In the genomic region with DNA sequence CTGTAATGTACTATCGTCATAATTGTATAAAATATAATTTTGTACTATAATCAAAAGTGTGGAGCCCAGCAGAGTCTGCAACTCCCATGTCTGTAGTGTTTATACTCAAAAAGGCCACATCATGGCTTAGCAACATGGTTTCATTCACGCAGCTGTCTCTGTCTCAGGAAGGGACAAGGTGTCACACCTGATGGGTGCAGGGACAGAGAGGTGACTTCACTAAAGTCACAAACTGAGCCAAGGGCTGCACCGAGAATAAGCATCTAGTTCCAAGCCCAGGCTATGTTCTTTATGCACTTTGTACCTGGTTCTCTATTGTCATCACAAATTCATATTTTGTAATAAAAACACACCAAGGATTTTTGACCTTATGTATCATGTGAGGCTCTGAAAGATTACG, we compare ENCODE assay signal across 17 cellular contexts.
DNase-seq lines count a peak whose midpoint lies in the region; ATAC-seq, FAIRE-seq and TF ChIP-seq lines count a peak whose summit lies in the region.
"Had no signal": no experiment of that assay in that cellular context is flagged by ENCODE, and none has a peak within 500 bp of the region (broad histone marks: within the 10 kb centered on the region; RNA-seq: fewer than 3 reads in every experiment).

No MANE protein-coding gene starts in this region.

- no peak overlapping the region for H2AFZ ChIP-seq in GM12878 (ENCODE audit: control insufficient read depth, low read depth, low read length)

- WGBS in GM12878 (ENCODE audit: insufficient coverage, insufficient replicate concordance, low lambda C conversion rate, missing lambda C conversion rate): 17% methylated on average over 4 of the region's 4 CpGs

- H3K36me3 ChIP-seq in GM12878 (ENCODE audit: control insufficient read depth in 2 of 2, insufficient read depth in 2 of 2, low read length in 1 of 2): no peaks in the 10 kb centered on the region
- H3K36me3 ChIP-seq: stomach had no signal

- intact Hi-C loops in GM12878 (cut with micrococcal nuclease; ENCODE audit: unreplicated experiment): no loop called here
- intact Hi-C loops in MCF 10A (cut with micrococcal nuclease): loop anchor here (10.0 kb wide), 1 partner anchor 175 kb away; no protein-coding TSS in a partner anchor
- intact Hi-C loops in activated T-helper 2 cell treated with anti-CD3 and anti-CD28 coated beads, Interferon-gamma antibody, Interleukin-2, Interleukin-4, amounts not matched to agents 10 μg/mL and 5 μg/mL and 100 μg/mL, durations not matched to agents 14 hours and 24 hours and 36 hours (cut with micrococcal nuclease): no loop called here

- no peaks in the 10 kb centered on the region for H3K9me3 Mint-ChIP-seq in MCF 10A (ENCODE audit: unreplicated experiment)
- H3K9me3 Mint-ChIP-seq in activated T-helper 2 cell treated with anti-CD3 and anti-CD28 coated beads, Interferon-gamma antibody, Interleukin-2, Interleukin-4, amounts not matched to agents 10 μg/mL and 5 μg/mL and 100 μg/mL, durations not matched to agents 14 hours and 24 hours and 36 hours: no peaks in the 10 kb centered on the region
- H3K9me3 Mint-ChIP-seq: activated naive CD8-positive, alpha-beta T cell treated with anti-CD3 and anti-CD28 coated beads, Interleukin-2, amount 10 ng/mL, durations not matched to agents 7 days and 5 days had no signal

- TF ChIP-seq EP300 in GM12878 (IDR thresholded peaks at IDR 0.05; ENCODE audit: borderline replicate concordance in 1 of 2, control insufficient read depth in 1 of 2, low read depth in 2 of 2, low read length in 2 of 2): no peak

- no peaks in the 10 kb centered on the region for H3K36me3 Mint-ChIP-seq in MCF 10A (ENCODE audit: insufficient read depth, unreplicated experiment)
- H3K36me3 Mint-ChIP-seq in activated T-helper 2 cell treated with anti-CD3 and anti-CD28 coated beads, Interferon-gamma antibody, Interleukin-2, Interleukin-4, amounts not matched to agents 10 μg/mL and 5 μg/mL and 100 μg/mL, durations not matched to agents 14 hours and 24 hours and 36 hours (ENCODE audit: low read depth): no peaks in the 10 kb centered on the region
- H3K36me3 Mint-ChIP-seq: activated naive CD8-positive, alpha-beta T cell treated with anti-CD3 and anti-CD28 coated beads, Interleukin-2, amount 10 ng/mL, durations not matched to agents 7 days and 5 days had no signal

- no peak for TF ChIP-seq POLR2A in GM12878 (IDR thresholded peaks at IDR 0.05; ENCODE audit: low read depth, low read length)

- H3K4me3 Mint-ChIP-seq in MCF 10A (ENCODE audit: unreplicated experiment): no peak overlapping the region
- H3K4me3 Mint-ChIP-seq in activated T-helper 2 cell treated with anti-CD3 and anti-CD28 coated beads, Interferon-gamma antibody, Interleukin-2, Interleukin-4, amounts not matched to agents 10 μg/mL and 5 μg/mL and 100 μg/mL, durations not matched to agents 14 hours and 24 hours and 36 hours (ENCODE audit: low read depth): no peak overlapping the region
- H3K4me3 Mint-ChIP-seq: activated naive CD8-positive, alpha-beta T cell treated with anti-CD3 and anti-CD28 coated beads, Interleukin-2, amount 10 ng/mL, durations not matched to agents 7 days and 5 days had no signal

- no peak overlapping the region for H3K9ac ChIP-seq in GM12878 (ENCODE audit: control insufficient read depth, insufficient read depth, low read length)

- H3K27me3 Mint-ChIP-seq in MCF 10A (ENCODE audit: insufficient read depth, unreplicated experiment): peaks cover 5% of the 10 kb centered on the region
- H3K27me3 Mint-ChIP-seq in activated T-helper 2 cell treated with anti-CD3 and anti-CD28 coated beads, Interferon-gamma antibody, Interleukin-2, Interleukin-4, amounts not matched to agents 10 μg/mL and 5 μg/mL and 100 μg/mL, durations not matched to agents 14 hours and 24 hours and 36 hours (ENCODE audit: low read depth): no peaks in the 10 kb centered on the region
- H3K27me3 Mint-ChIP-seq: activated naive CD8-positive, alpha-beta T cell treated with anti-CD3 and anti-CD28 coated beads, Interleukin-2, amount 10 ng/mL, durations not matched to agents 7 days and 5 days had no signal

- no peak overlapping the region for H3K27ac Mint-ChIP-seq in MCF 10A (ENCODE audit: low read depth, unreplicated experiment)
- H3K27ac Mint-ChIP-seq in activated T-helper 2 cell treated with anti-CD3 and anti-CD28 coated beads, Interferon-gamma antibody, Interleukin-2, Interleukin-4, amounts not matched to agents 10 μg/mL and 5 μg/mL and 100 μg/mL, durations not matched to agents 14 hours and 24 hours and 36 hours: no peak overlapping the region
- H3K27ac Mint-ChIP-seq: activated naive CD8-positive, alpha-beta T cell treated with anti-CD3 and anti-CD28 coated beads, Interleukin-2, amount 10 ng/mL, durations not matched to agents 7 days and 5 days had no signal

- peak; percentile 34 for ATAC-seq in GM19467 (IDR thresholded peaks at IDR 0.05; ENCODE audit: unreplicated experiment)
- ATAC-seq in HG03196 (IDR thresholded peaks at IDR 0.05; ENCODE audit: unreplicated experiment): peak; percentile 32
- peak; percentile 48; the same call in 2 of the 3 replicates for ATAC-seq in GM12878
- ATAC-seq: A549; activated CD4-positive, CD25-positive, alpha-beta regulatory T cell treated with anti-CD3 and anti-CD28 coated beads, Interleukin-2, amount 50 U/mL, for 24 hours had no signal

- no peaks in the 10 kb centered on the region for H3K4me1 ChIP-seq in GM12878 (ENCODE audit: control insufficient read depth, insufficient read depth, low read length)
- H3K4me1 ChIP-seq: A549 had no signal

- CTCF ChIA-PET in GM12878 (lab: Yijun Ruan, JAX) (interaction anchor here (1.3 to 2.6 kb wide), 2 partner anchors 19 to 69 kb away, joined by 3 to 9 read pairs; no protein-coding TSS in a partner anchor), MCF 10A (lab: Yijun Ruan, JAX) (interaction anchor here (1.4 to 1.7 kb wide), 2 partner anchors 11 to 19 kb away, joined by 6 to 10 read pairs; no protein-coding TSS in a partner anchor)

- H4K20me1 ChIP-seq in GM12878 (ENCODE audit: control insufficient read depth, insufficient read depth): no peaks in the 10 kb centered on the region

- no peaks in the 10 kb centered on the region for H3K9me3 ChIP-seq in GM12878 (replicated peaks; ENCODE audit: control insufficient read depth, insufficient read depth, low read length)
- H3K9me3 ChIP-seq: A549, stomach had no signal

- RAD21 ChIA-PET in GM12878 (lab: Charles Lee; ENCODE audit: unreplicated experiment): interaction anchor here (1.0 kb wide), 1 partner anchor 19 kb away, joined by 4 read pairs; no protein-coding TSS in a partner anchor

- no peaks in the 10 kb centered on the region for H3K4me1 Mint-ChIP-seq in MCF 10A (ENCODE audit: insufficient read depth, unreplicated experiment)
- H3K4me1 Mint-ChIP-seq in activated T-helper 2 cell treated with anti-CD3 and anti-CD28 coated beads, Interferon-gamma antibody, Interleukin-2, Interleukin-4, amounts not matched to agents 10 μg/mL and 5 μg/mL and 100 μg/mL, durations not matched to agents 14 hours and 24 hours and 36 hours (ENCODE audit: low read depth): peaks cover 4% of the 10 kb centered on the region

- in situ Hi-C loops in GM12878 (cut with MboI): no loop called here

- POLR2A ChIA-PET in GM12878 (lab: Charles Lee) (no interaction called here), MCF 10A (lab: Yijun Ruan, JAX) (interaction anchor here (1.0 kb wide), 1 partner anchor 72 kb away, joined by 3 read pairs; no protein-coding TSS in a partner anchor)

- no peak for FAIRE-seq in GM12878 (lab: Jason Lieb, UNC)
- FAIRE-seq: A549, endothelial cell of umbilical vein had no signal

- DNase-seq in DMS53 (lab: John Stamatoyannopoulos, UW) (peak; percentile 79), GM12878 (ENCODE audit: low read depth, low spot score) (no peak), MCF 10A (ENCODE audit: unreplicated experiment) (no peak), HuH-7 (ENCODE audit: low spot score) (no peak), AG20443 (ENCODE audit: low spot score) (no peak)
- DNase-seq in activated T-helper 2 cell treated with anti-CD3 and anti-CD28 coated beads, Interferon-gamma antibody, Interleukin-2, Interleukin-4, amounts not matched to agents 10 μg/mL and 5 μg/mL and 100 μg/mL, durations not matched to agents 14 hours and 24 hours and 36 hours (ENCODE audit: low spot score): no peak
- DNase-seq: activated CD8-positive, alpha-beta memory T cell treated with anti-CD3 and anti-CD28 coated beads, Interleukin-2, amount 50 U/mL, for 48 hours; activated naive CD8-positive, alpha-beta T cell treated with anti-CD3 and anti-CD28 coated beads, Interleukin-2, amount 10 ng/mL, durations not matched to agents 7 days and 5 days; cerebellar nuclear complex; NCI-H1930; RPMI8226; stomach had no signal

- no TSS peak for BruUV-seq in GM12878 (replicated peaks; lab: Mats Ljungman, UMichigan)
- no TSS peak for BruUV-seq in MCF 10A (replicated peaks; lab: Mats Ljungman, UMichigan)

- TF ChIP-seq RAD21 in GM12878 (IDR thresholded peaks at IDR 0.05; ENCODE audit: insufficient read depth, low read depth, low read length): no peak

- H3K79me2 ChIP-seq in GM12878 (ENCODE audit: control insufficient read depth, insufficient read depth, low read length): no peaks in the 10 kb centered on the region

- no peak for TF ChIP-seq CTCF in GM12878 (IDR thresholded peaks at IDR 0.05 in 2 of 3, conservative IDR thresholded peaks at IDR 0.05 in 1 of 3; ENCODE audit: control insufficient read depth in 2 of 3, extremely low read depth in 1 of 3, insufficient read depth in 1 of 3, low read depth in 3 of 3, low read length in 3 of 3)
- TF ChIP-seq CTCF in MCF 10A (IDR thresholded peaks at IDR 0.05; ENCODE audit: unreplicated experiment): no peak

- H3K4me2 ChIP-seq in GM12878 (ENCODE audit: control insufficient read depth, insufficient read depth): no peak overlapping the region
- H3K4me2 ChIP-seq: A549 had no signal

- no peak overlapping the region for H3K27ac ChIP-seq in GM12878 (ENCODE audit: control insufficient read depth, insufficient read depth)
- H3K27ac ChIP-seq: A549 had no signal

- H3K27me3 ChIP-seq in GM12878 (replicated peaks in 1 of 2; ENCODE audit: control insufficient read depth in 2 of 2, insufficient read depth in 2 of 2, low read length in 1 of 2): no peaks in the 10 kb centered on the region
- H3K27me3 ChIP-seq: stomach had no signal

- H3K4me3 ChIP-seq in GM12878: no peak overlapping the region
- H3K4me3 ChIP-seq: A549, stomach had no signal

- SMC1A ChIA-PET in GM12878 (lab: Charles Lee; ENCODE audit: uncharacterized antibody, unreplicated experiment): interaction anchor here (0.5 kb wide), 1 partner anchor 634 kb away, joined by 3 read pairs; no protein-coding TSS in a partner anchor

TF ChIP-seq in GM12878, 131 proteins besides CTCF, POLR2A, EP300 and RAD21 (continues in another document):
- no peak for TF ChIP-seq ELK1 (IDR thresholded peaks at IDR 0.05; ENCODE audit: low read depth, low read length)
